In the genomic region with DNA sequence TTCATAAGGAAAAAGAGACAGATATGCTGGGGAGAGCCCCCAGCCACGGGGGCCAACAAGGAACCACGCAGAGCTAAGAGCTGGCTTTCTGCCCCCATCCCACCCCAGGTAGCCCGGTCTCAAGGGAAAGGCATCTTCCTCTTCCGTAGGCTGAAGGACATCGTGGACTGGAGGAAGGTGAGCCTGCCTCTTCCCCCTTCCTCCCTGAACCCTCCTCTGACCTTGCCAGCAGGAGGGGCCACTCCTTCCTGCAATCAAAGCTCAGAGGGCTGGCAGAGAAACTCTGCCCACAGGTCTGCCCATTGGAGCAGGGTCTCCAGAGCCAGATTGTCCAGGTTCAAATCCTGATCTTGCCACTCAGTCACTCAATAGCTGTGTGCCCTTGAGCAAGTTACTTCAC, we compare ENCODE assay signal across 2 cellular contexts.
TF ChIP-seq lines count a peak whose summit lies in the region.

No MANE protein-coding gene starts in this region.

TF ChIP-seq in GM23338, 12 proteins besides CTCF, POLR2A, EP300 and RAD21 (continues in another document):
- TF ChIP-seq EZH2 (IDR thresholded peaks at IDR 0.05; ENCODE audit: low read depth, unreplicated experiment) (no peak), NANOG (IDR thresholded peaks at IDR 0.05; ENCODE audit: borderline replicate concordance) (no peak), POLR2AphosphoS5 (IDR thresholded peaks at IDR 0.05; ENCODE audit: low read depth) (no peak), ZNF331 (CRISPR knock-in tag; IDR thresholded peaks at IDR 0.05; ENCODE audit: low read depth) (no peak), JUNB (IDR thresholded peaks at IDR 0.05; ENCODE audit: unreplicated experiment) (no peak), CREB1 (CRISPR knock-in tag; IDR thresholded peaks at IDR 0.05; ENCODE audit: low read depth) (no peak), EZH2phosphoT487 (IDR thresholded peaks at IDR 0.05; ENCODE audit: unreplicated experiment) (no peak), ETS1 (IDR thresholded peaks at IDR 0.05) (no peak), ZNF114 (CRISPR knock-in tag; IDR thresholded peaks at IDR 0.05) (no peak), STAT1 (IDR thresholded peaks at IDR 0.05; ENCODE audit: unreplicated experiment) (no peak)
- TF ChIP-seq, protein P1, sequence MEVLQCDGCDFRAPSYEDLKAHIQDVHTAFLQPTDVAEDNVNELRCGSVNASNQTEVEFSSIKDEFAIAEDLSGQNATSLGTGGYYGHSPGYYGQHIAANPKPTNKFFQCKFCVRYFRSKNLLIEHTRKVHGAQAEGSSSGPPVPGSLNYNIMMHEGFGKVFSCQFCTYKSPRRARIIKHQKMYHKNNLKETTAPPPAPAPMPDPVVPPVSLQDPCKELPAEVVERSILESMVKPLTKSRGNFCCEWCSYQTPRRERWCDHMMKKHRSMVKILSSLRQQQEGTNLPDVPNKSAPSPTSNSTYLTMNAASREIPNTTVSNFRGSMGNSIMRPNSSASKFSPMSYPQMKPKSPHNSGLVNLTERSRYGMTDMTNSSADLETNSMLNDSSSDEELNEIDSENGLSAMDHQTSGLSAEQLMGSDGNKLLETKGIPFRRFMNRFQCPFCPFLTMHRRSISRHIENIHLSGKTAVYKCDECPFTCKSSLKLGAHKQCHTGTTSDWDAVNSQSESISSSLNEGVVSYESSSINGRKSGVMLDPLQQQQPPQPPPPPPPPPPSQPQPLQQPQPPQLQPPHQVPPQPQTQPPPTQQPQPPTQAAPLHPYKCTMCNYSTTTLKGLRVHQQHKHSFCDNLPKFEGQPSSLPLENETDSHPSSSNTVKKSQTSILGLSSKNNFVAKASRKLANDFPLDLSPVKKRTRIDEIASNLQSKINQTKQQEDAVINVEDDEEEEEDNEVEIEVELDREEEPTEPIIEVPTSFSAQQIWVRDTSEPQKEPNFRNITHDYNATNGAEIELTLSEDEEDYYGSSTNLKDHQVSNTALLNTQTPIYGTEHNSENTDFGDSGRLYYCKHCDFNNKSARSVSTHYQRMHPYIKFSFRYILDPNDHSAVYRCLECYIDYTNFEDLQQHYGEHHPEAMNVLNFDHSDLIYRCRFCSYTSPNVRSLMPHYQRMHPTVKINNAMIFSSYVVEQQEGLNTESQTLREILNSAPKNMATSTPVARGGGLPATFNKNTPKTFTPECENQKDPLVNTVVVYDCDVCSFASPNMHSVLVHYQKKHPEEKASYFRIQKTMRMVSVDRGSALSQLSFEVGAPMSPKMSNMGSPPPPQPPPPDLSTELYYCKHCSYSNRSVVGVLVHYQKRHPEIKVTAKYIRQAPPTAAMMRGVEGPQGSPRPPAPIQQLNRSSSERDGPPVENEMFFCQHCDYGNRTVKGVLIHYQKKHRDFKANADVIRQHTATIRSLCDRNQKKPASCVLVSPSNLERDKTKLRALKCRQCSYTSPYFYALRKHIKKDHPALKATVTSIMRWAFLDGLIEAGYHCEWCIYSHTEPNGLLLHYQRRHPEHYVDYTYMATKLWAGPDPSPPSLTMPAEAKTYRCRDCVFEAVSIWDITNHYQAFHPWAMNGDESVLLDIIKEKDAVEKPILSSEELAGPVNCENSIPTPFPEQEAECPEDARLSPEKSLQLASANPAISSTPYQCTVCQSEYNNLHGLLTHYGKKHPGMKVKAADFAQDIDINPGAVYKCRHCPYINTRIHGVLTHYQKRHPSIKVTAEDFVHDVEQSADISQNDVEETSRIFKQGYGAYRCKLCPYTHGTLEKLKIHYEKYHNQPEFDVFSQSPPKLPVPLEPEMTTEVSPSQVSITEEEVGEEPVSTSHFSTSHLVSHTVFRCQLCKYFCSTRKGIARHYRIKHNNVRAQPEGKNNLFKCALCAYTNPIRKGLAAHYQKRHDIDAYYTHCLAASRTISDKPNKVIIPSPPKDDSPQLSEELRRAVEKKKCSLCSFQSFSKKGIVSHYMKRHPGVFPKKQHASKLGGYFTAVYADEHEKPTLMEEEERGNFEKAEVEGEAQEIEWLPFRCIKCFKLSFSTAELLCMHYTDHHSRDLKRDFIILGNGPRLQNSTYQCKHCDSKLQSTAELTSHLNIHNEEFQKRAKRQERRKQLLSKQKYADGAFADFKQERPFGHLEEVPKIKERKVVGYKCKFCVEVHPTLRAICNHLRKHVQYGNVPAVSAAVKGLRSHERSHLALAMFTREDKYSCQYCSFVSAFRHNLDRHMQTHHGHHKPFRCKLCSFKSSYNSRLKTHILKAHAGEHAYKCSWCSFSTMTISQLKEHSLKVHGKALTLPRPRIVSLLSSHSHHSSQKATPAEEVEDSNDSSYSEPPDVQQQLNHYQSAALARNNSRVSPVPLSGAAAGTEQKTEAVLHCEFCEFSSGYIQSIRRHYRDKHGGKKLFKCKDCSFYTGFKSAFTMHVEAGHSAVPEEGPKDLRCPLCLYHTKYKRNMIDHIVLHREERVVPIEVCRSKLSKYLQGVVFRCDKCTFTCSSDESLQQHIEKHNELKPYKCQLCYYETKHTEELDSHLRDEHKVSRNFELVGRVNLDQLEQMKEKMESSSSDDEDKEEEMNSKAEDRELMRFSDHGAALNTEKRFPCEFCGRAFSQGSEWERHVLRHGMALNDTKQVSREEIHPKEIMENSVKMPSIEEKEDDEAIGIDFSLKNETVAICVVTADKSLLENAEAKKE (CRISPR knock-in tag; IDR thresholded peaks at IDR 0.05), result no peak

TF ChIP-seq in H1, 55 proteins besides CTCF, POLR2A, EP300 and RAD21:
- TF ChIP-seq NRF1 (IDR thresholded peaks at IDR 0.05; ENCODE audit: low read depth, low read length), result no peak
- no peak for TF ChIP-seq KDM5A (IDR thresholded peaks at IDR 0.05; ENCODE audit: low read length)
- TF ChIP-seq FOSL1 (IDR thresholded peaks at IDR 0.05; ENCODE audit: insufficient read depth, low read depth, low read length), result no peak
- no peak for TF ChIP-seq ZNF274 (IDR thresholded peaks at IDR 0.05; ENCODE audit: borderline replicate concordance, extremely low read depth, low read length)
- TF ChIP-seq BCL11A (IDR thresholded peaks at IDR 0.05; ENCODE audit: low read depth in 2 of 2, low read length in 2 of 2), result no peak
- TF ChIP-seq SAP30 (IDR thresholded peaks at IDR 0.05; ENCODE audit: insufficient read depth, insufficient replicate concordance, low read length), result no peak
- TF ChIP-seq SRF (IDR thresholded peaks at IDR 0.05; ENCODE audit: low read depth, low read length), result no peak
- TF ChIP-seq SP4 (IDR thresholded peaks at IDR 0.05; ENCODE audit: low read length), result no peak
- no peak for TF ChIP-seq CEBPB (IDR thresholded peaks at IDR 0.05; ENCODE audit: low read depth, low read length)
- TF ChIP-seq KDM1A (IDR thresholded peaks at IDR 0.05; ENCODE audit: borderline replicate concordance, low read length), result no peak
- TF ChIP-seq ATF2 (IDR thresholded peaks at IDR 0.05; ENCODE audit: low read length), result no peak
- TF ChIP-seq TEAD4 (IDR thresholded peaks at IDR 0.05; ENCODE audit: low read depth, low read length), result no peak
